Comparison of ENCODE assay signal across 25 cellular contexts in the genomic region with DNA sequence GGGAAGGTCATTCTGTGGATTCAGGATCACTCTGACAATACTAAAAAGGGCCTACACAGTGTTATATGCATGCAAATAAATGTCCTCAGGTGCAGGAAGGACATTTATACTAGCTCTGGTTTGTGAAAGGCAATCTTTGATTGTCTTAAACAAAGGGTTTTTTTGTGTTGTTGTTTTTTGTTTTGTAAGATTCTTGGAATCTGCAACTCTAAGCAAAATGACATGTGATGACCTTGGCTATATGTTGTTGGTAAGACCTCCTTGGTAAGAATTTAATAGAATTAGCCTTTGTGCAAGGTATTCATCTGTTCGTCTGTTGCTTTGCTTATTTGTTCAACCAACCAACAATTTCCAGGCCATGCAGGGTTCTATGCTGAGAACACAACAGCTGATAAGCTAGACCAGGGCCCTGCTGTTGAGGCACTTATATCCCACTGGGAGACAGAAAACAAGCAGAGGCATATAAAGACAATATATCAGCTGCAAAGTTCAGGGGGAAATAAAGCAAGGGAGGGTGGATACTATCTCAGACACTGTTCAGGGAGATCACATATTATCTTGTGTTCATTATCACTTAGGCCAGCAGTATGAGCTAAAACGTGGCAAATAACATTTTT.
A peak's percentile ranks its signal among the peaks of the same experiment; 100 is the strongest.
DNase-seq lines count a peak whose midpoint lies in the region; ATAC-seq, FAIRE-seq and TF ChIP-seq lines count a peak whose summit lies in the region.
"Had no signal": no experiment of that assay in that cellular context is flagged by ENCODE, and none has a peak within 500 bp of the region (broad histone marks: within the 10 kb centered on the region; RNA-seq: fewer than 3 reads in every experiment).

No MANE protein-coding gene starts in this region.

- no peak overlapping the region for H4K5ac ChIP-seq in mesendoderm (ENCODE audit: low read length)

- POLR2A ChIA-PET in HEK293 (lab: Yijun Ruan, JAX): no interaction called here

- H3K4ac ChIP-seq in mesendoderm (ENCODE audit: low read depth, low read length): no peak overlapping the region
- no peak overlapping the region for H3K4ac ChIP-seq in neuronal stem cell (ENCODE audit: low read length)

- peak overlapping the region; percentile 45 for H3K18ac ChIP-seq in mesendoderm (ENCODE audit: low read length)
- H3K18ac ChIP-seq in neuronal stem cell (ENCODE audit: low read length): no peak overlapping the region

- peak; percentile 70 for DNase-seq in NCI-H82 (lab: John Stamatoyannopoulos, UW)
- DNase-seq in endodermal cell: peak; percentile 43
- peak; percentile 22 for DNase-seq in mesendoderm
- no peak for DNase-seq in neuronal stem cell (ENCODE audit: low spot score)
- DNase-seq in GM12892 (ENCODE audit: insufficient read length): no peak
- DNase-seq: AML-193; CD4-positive, alpha-beta T cell; COR-L47; DMS53; GOT3; NCI-H1092; NCI-H1930; NCI-H2107; NCI-H446 treated with DMSO at 0.1 percent for 48 hours; NCI-H526; SHP77 had no signal

- TF ChIP-seq CTCF in HEK293 (tag by site-specific recombination; IDR thresholded peaks at IDR 0.05) (no peak), endodermal cell (conservative IDR thresholded peaks at IDR 0.05) (no peak)

- H3K23ac ChIP-seq in mesendoderm (ENCODE audit: low read length) (no peak overlapping the region), neuronal stem cell (ENCODE audit: low read depth, low read length, poor library complexity) (no peak overlapping the region)

- peaks cover 11% of the 10 kb centered on the region for H3K4me1 ChIP-seq in HEK293 (ENCODE audit: control insufficient read depth, insufficient read depth, low read length)
- peaks cover 16% of the 10 kb centered on the region for H3K4me1 ChIP-seq in endodermal cell (ENCODE audit: control insufficient read depth, insufficient read depth, low read length)
- H3K4me1 ChIP-seq in mesendoderm (ENCODE audit: control insufficient read depth, low read depth, low read length): no peaks in the 10 kb centered on the region
- no peaks in the 10 kb centered on the region for H3K4me1 ChIP-seq in neuronal stem cell (ENCODE audit: control insufficient read depth in 2 of 2, insufficient read depth in 1 of 2, low read depth in 1 of 2, low read length in 2 of 2)
- H3K4me1 ChIP-seq: BLaER1 treated with 17β-estradiol and CSF1 and Interleukin-3, amounts not matched to agents 10 nM and 100 nM; HAP-1 had no signal

- TF ChIP-seq POLR2A in GM12892 (IDR thresholded peaks at IDR 0.05; ENCODE audit: low read depth, low read length): no peak

- H2BK120ac ChIP-seq in mesendoderm (ENCODE audit: low read depth, low read length) (no peak overlapping the region), neuronal stem cell (ENCODE audit: low read depth, low read length) (no peak overlapping the region)

- no peak overlapping the region for H2BK5ac ChIP-seq in mesendoderm (ENCODE audit: low read length)
- H2BK5ac ChIP-seq in neuronal stem cell (ENCODE audit: low read length): no peak overlapping the region

- H3K4me3 ChIP-seq in HEK293 (ENCODE audit: low read depth, low read length) (no peak overlapping the region), endodermal cell (ENCODE audit: low read length) (peak overlapping the region; percentile 63), mesendoderm (ENCODE audit: low read length) (no peak overlapping the region), neuronal stem cell (ENCODE audit: low read length in 2 of 2) (no peak overlapping the region)
- H3K4me3 ChIP-seq: BLaER1 treated with 17β-estradiol and CSF1 and Interleukin-3, amounts not matched to agents 10 nM and 100 nM; HAP-1 had no signal

- H2AK5ac ChIP-seq in mesendoderm (ENCODE audit: low read length) (no peak overlapping the region), neuronal stem cell (ENCODE audit: low read depth, low read length) (no peak overlapping the region)

- H3K36me3 Mint-ChIP-seq in endodermal cell (ENCODE audit: low read depth): no peaks in the 10 kb centered on the region

- H3K56ac ChIP-seq in mesendoderm (ENCODE audit: low read length): no peak overlapping the region

- H3K79me1 ChIP-seq in mesendoderm (ENCODE audit: low read length) (no peaks in the 10 kb centered on the region), neuronal stem cell (ENCODE audit: low read depth, low read length) (no peaks in the 10 kb centered on the region)

- H3K9me3 ChIP-seq in HEK293 (ENCODE audit: control insufficient read depth, insufficient read depth, low read depth, low read length) (no peaks in the 10 kb centered on the region), endodermal cell (ENCODE audit: control insufficient read depth, low read length) (peaks cover 20% of the 10 kb centered on the region), neuronal stem cell (replicated peaks in 1 of 2; ENCODE audit: control insufficient read depth in 2 of 2, insufficient read depth in 1 of 2, low read depth in 1 of 2, low read length in 2 of 2) (no peaks in the 10 kb centered on the region)
- H3K9me3 ChIP-seq: BLaER1 treated with 17β-estradiol and CSF1 and Interleukin-3, amounts not matched to agents 10 nM and 100 nM; HAP-1 had no signal

- H4K8ac ChIP-seq in mesendoderm (ENCODE audit: low read depth, low read length) (no peak overlapping the region), neuronal stem cell (ENCODE audit: low read depth, low read length) (no peak overlapping the region)

- no peak overlapping the region for H3K9ac ChIP-seq in endodermal cell (ENCODE audit: extremely low read depth, low read length, poor library complexity, severe bottlenecking)
- H3K9ac ChIP-seq in mesendoderm (ENCODE audit: low read length): no peak overlapping the region
- no peak overlapping the region for H3K9ac ChIP-seq in neuronal stem cell (ENCODE audit: low read depth, low read length, poor library complexity)
- H3K9ac ChIP-seq: BLaER1 treated with 17β-estradiol and CSF1 and Interleukin-3, amounts not matched to agents 10 nM and 100 nM had no signal

- no peak overlapping the region for H3K4me3 Mint-ChIP-seq in endodermal cell
- H3K4me3 Mint-ChIP-seq: CD4-positive, alpha-beta T cell had no signal

- H3K9me3 Mint-ChIP-seq in endodermal cell: peaks cover 11% of the 10 kb centered on the region
- H3K9me3 Mint-ChIP-seq: CD4-positive, alpha-beta T cell had no signal

- H2BK15ac ChIP-seq in mesendoderm (replicated peaks; ENCODE audit: low read depth) (no peak overlapping the region), neuronal stem cell (ENCODE audit: low read length) (no peak overlapping the region)

- no peaks in the 10 kb centered on the region for H3K79me2 ChIP-seq in mesendoderm (ENCODE audit: control insufficient read depth, insufficient read depth, low read length)

- H4K91ac ChIP-seq in neuronal stem cell (ENCODE audit: low read depth, low read length, poor library complexity): no peak overlapping the region

- CTCF ChIA-PET in HEK293 (lab: Yijun Ruan, JAX): interaction anchor here (1.0 kb wide), 1 partner anchor 571 kb away, joined by 5 read pairs; no protein-coding TSS in a partner anchor

- no peak overlapping the region for H2AFZ ChIP-seq in neuronal stem cell (ENCODE audit: low read length)

- H2BK12ac ChIP-seq in neuronal stem cell (ENCODE audit: low read length): no peak overlapping the region

- WGBS in endodermal cell (ENCODE audit: insufficient coverage in 1 of 2, insufficient read length in 1 of 2), 2 experiments: 68% methylated on average over 2 of the region's 2 CpGs; no CpG with 5 or more reads in 1 of the 2 experiments
- no CpG with 5 or more reads among the region's 2 CpGs for WGBS in mesendoderm (ENCODE audit: extremely low coverage, insufficient coverage, low lambda C conversion rate)
- WGBS in neuronal stem cell (ENCODE audit: extremely low coverage in 2 of 2, insufficient read length in 2 of 2, insufficient replicate concordance in 1 of 2), 2 donors: no CpG with 5 or more reads among the region's 2 CpGs

- no peak for ATAC-seq in GM21447 (IDR thresholded peaks at IDR 0.05; ENCODE audit: unreplicated experiment)
- ATAC-seq in HG03565 (IDR thresholded peaks at IDR 0.05; ENCODE audit: unreplicated experiment): no peak
- ATAC-seq: Panc1 had no signal

- peaks cover 21% of the 10 kb centered on the region for H3K27me3 Mint-ChIP-seq in endodermal cell (ENCODE audit: insufficient read depth)

- peaks cover 38% of the 10 kb centered on the region for H3K4me1 Mint-ChIP-seq in endodermal cell

- H3K27me3 ChIP-seq in endodermal cell (ENCODE audit: control insufficient read depth, insufficient read depth, low read length, poor library complexity, severe bottlenecking): no peaks in the 10 kb centered on the region
- no peaks in the 10 kb centered on the region for H3K27me3 ChIP-seq in mesendoderm (ENCODE audit: insufficient read depth, low read length, poor library complexity)
- H3K27me3 ChIP-seq in neuronal stem cell (ENCODE audit: control insufficient read depth in 3 of 3, insufficient read depth in 3 of 3, low read depth in 1 of 3, low read length in 3 of 3): no peaks in the 10 kb centered on the region
- H3K27me3 ChIP-seq: BLaER1 treated with 17β-estradiol and CSF1 and Interleukin-3, amounts not matched to agents 10 nM and 100 nM had no signal

- H3K4me2 ChIP-seq in mesendoderm (ENCODE audit: low read length): no peak overlapping the region
- no peak overlapping the region for H3K4me2 ChIP-seq in neuronal stem cell (ENCODE audit: insufficient read depth, low read length, poor library complexity, severe bottlenecking)
- H3K4me2 ChIP-seq: BLaER1 treated with 17β-estradiol and CSF1 and Interleukin-3, amounts not matched to agents 10 nM and 100 nM had no signal

- H3K36me3 ChIP-seq in HEK293 (ENCODE audit: control insufficient read depth in 2 of 2, insufficient read depth in 1 of 2, low read length in 2 of 2): no peaks in the 10 kb centered on the region
- no peaks in the 10 kb centered on the region for H3K36me3 ChIP-seq in endodermal cell (ENCODE audit: control insufficient read depth, insufficient read depth, low read length)
- no peaks in the 10 kb centered on the region for H3K36me3 ChIP-seq in mesendoderm (ENCODE audit: control insufficient read depth, insufficient read depth, low read length)
- H3K36me3 ChIP-seq in neuronal stem cell (replicated peaks in 1 of 2; ENCODE audit: control insufficient read depth in 2 of 2, insufficient read depth in 2 of 2, low read length in 2 of 2): no peaks in the 10 kb centered on the region
- H3K36me3 ChIP-seq: BLaER1 treated with 17β-estradiol and CSF1 and Interleukin-3, amounts not matched to agents 10 nM and 100 nM; HAP-1 had no signal

- FAIRE-seq in GM12892 (lab: Jason Lieb, UNC): no peak
- FAIRE-seq: A204.1 had no signal

- H3K14ac ChIP-seq in neuronal stem cell (ENCODE audit: low read length): no peak overlapping the region

- H3K27ac ChIP-seq in HEK293 (ENCODE audit: extremely low read depth, low read depth, low read length) (no peak overlapping the region), endodermal cell (ENCODE audit: low read depth, low read length) (no peak overlapping the region), mesendoderm (ENCODE audit: low read depth, low read length) (no peak overlapping the region), neuronal stem cell (replicated peaks; ENCODE audit: low read length) (no peak overlapping the region)
- H3K27ac ChIP-seq: BLaER1 treated with 17β-estradiol and CSF1 and Interleukin-3, amounts not matched to agents 10 nM and 100 nM; HL-60; RWPE1 had no signal

- H3K27ac Mint-ChIP-seq in endodermal cell: no peak overlapping the region
- H3K27ac Mint-ChIP-seq: CD4-positive, alpha-beta T cell had no signal

TF ChIP-seq in HEK293, 187 proteins besides CTCF, POLR2A, EP300 and RAD21 (continues in another document):
- TF ChIP-seq ZNF571 (tag by site-specific recombination; IDR thresholded peaks at IDR 0.05): no peak
- peak; percentile 91 for TF ChIP-seq ZIC2 (tag by site-specific recombination; IDR thresholded peaks at IDR 0.05)

Comparison
In these comparisons a context has a peak if more than half of its experiments do, and no peak if none do; other contexts are left out.
1. DNase-seq: peak in NCI-H82 (single experiment), endodermal cell (single experiment) and mesendoderm (single experiment); none in neuronal stem cell (single experiment) and GM12892 (single experiment).